In the genomic region with DNA sequence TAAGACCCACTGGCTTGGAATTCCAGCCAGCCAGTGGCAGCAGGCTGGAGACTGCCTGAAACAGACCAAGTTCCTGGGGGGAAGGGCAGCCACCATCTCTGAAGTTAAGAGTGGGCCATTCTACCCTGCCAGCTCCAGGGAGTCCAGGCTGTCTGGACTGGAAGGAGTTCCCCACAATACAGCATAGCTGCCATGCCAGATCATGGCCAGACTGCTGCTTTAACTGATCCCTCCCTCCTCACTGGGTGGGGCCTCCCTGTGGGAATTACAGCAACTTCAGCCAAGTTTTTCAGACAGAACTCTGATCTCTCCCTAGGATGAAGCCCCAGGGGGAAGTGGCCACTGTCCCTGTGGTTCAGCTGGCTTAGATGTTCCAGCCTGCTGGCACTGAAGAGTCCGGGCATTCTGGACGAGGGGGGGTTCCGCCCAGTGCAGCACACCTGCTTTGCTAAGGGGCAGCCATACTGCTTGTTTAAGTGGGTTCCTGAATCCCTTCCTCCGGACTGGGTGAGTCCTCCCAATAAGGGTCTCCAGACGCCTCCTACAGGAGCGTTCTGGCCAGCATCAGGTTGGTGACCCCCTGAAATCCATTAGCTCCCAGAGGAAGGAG, we compare ENCODE assay signal across 21 cellular contexts.
DNase-seq lines count a peak whose midpoint lies in the region; ATAC-seq, FAIRE-seq and TF ChIP-seq lines count a peak whose summit lies in the region.
"Had no signal": no experiment of that assay in that cellular context is flagged by ENCODE, and none has a peak within 500 bp of the region (broad histone marks: within the 10 kb centered on the region; RNA-seq: fewer than 3 reads in every experiment).

No MANE protein-coding gene starts in this region.

- H2BK120ac ChIP-seq in H1 (replicated peaks; ENCODE audit: low read depth, low read length), result no peak overlapping the region

- H3K4me3 ChIP-seq in breast epithelium, result no peak overlapping the region
- H3K4me3 ChIP-seq in H1 (ENCODE audit: extremely low read depth in 1 of 4, insufficient read depth in 2 of 4, low read depth in 3 of 4, low read length in 4 of 4), result no peak overlapping the region
- no peak overlapping the region for H3K4me3 ChIP-seq in mucosa of descending colon
- H3K4me3 ChIP-seq in sigmoid colon, result no peak overlapping the region
- H3K4me3 ChIP-seq: BLaER1 treated with 17β-estradiol and CSF1 and Interleukin-3, amounts not matched to agents 10 nM and 100 nM; MG63; SK-N-MC had no signal

- no peaks in the 10 kb centered on the region for H3K27me3 ChIP-seq in breast epithelium
- no peaks in the 10 kb centered on the region for H3K27me3 ChIP-seq in H1 (replicated peaks in 1 of 4; ENCODE audit: control insufficient read depth in 3 of 4, extremely low read depth in 1 of 4, insufficient read depth in 3 of 4, low read length in 3 of 4)
- no peaks in the 10 kb centered on the region for H3K27me3 ChIP-seq in sigmoid colon
- H3K27me3 ChIP-seq: BLaER1 treated with 17β-estradiol and CSF1 and Interleukin-3, amounts not matched to agents 10 nM and 100 nM; MG63 had no signal

- no peak overlapping the region for H3K27ac Mint-ChIP-seq in MCF 10A (ENCODE audit: low read depth, unreplicated experiment)
- H3K27ac Mint-ChIP-seq in type B pancreatic cell, result no peak overlapping the region
- H3K27ac Mint-ChIP-seq: CD4-positive, alpha-beta memory T cell had no signal

- H3K27me3 Mint-ChIP-seq in MCF 10A (ENCODE audit: insufficient read depth, unreplicated experiment), result peaks cover 15% of the 10 kb centered on the region
- no peaks in the 10 kb centered on the region for H3K27me3 Mint-ChIP-seq in type B pancreatic cell
- H3K27me3 Mint-ChIP-seq: CD4-positive, alpha-beta memory T cell had no signal

- no peaks in the 10 kb centered on the region for H4K20me1 ChIP-seq in H1 (replicated peaks in 1 of 2; ENCODE audit: control insufficient read depth in 1 of 2, insufficient read depth in 2 of 2, low read length in 2 of 2)
- H4K20me1 ChIP-seq: BLaER1 treated with 17β-estradiol and CSF1 and Interleukin-3, amounts not matched to agents 10 nM and 100 nM had no signal

- H4K5ac ChIP-seq in H1 (ENCODE audit: insufficient read length, low read depth, low read length), result no peak overlapping the region

- no peaks in the 10 kb centered on the region for H3K4me1 ChIP-seq in breast epithelium
- H3K4me1 ChIP-seq in H1 (replicated peaks in 1 of 4; ENCODE audit: control insufficient read depth in 3 of 4, insufficient read depth in 4 of 4, low read length in 3 of 4), result peaks cover 2 to 11% (median 6%) of the 10 kb centered on the region in 4 experiments; a peak in 5 of 7 replicates
- H3K4me1 ChIP-seq in mucosa of descending colon (ENCODE audit: low read depth), result no peaks in the 10 kb centered on the region
- H3K4me1 ChIP-seq in sigmoid colon, result no peaks in the 10 kb centered on the region
- H3K4me1 ChIP-seq: BLaER1 treated with 17β-estradiol and CSF1 and Interleukin-3, amounts not matched to agents 10 nM and 100 nM had no signal

- intact Hi-C loops in MCF 10A (cut with micrococcal nuclease) (no loop called here), breast epithelium (cut with DNase I; ENCODE audit: low total_unique reads) (no loop called here), mucosa of descending colon (cut with DNase I, micrococcal nuclease) (no loop called here), sigmoid colon (cut with DNase I) (no loop called here)

- no peak overlapping the region for H3K9ac ChIP-seq in H1 (replicated peaks in 1 of 4; ENCODE audit: extremely low read depth in 1 of 4, low read depth in 3 of 4, low read length in 3 of 4)
- H3K9ac ChIP-seq: BLaER1 treated with 17β-estradiol and CSF1 and Interleukin-3, amounts not matched to agents 10 nM and 100 nM had no signal

- H3K9me3 ChIP-seq in breast epithelium (peaks cover 8 to 31% of the 10 kb centered on the region in 2 donors), H1 (ENCODE audit: insufficient read depth in 2 of 2, low read depth in 1 of 2, low read length in 1 of 2) (0 out of 4 replicates have a peak, but pooled peaks cover 0 to 2% of the 10 kb centered on the region in 2 experiments), mucosa of descending colon (no peaks in the 10 kb centered on the region), sigmoid colon (peaks cover 3 to 6% (median 5%) of the 10 kb centered on the region in 4 donors)
- H3K9me3 ChIP-seq: MG63 had no signal

- no peaks in the 10 kb centered on the region for H3K23me2 ChIP-seq in H1 (ENCODE audit: low read depth, low read length)

- peak overlapping the region; percentile 31; the same call in 1 of the 2 replicates for H2BK15ac ChIP-seq in H1 (ENCODE audit: low read length)

- H3K56ac ChIP-seq in H1 (replicated peaks; ENCODE audit: insufficient read length, low read depth, low read length), result no peak overlapping the region

- H3K79me2 ChIP-seq in H1 (ENCODE audit: control insufficient read depth in 1 of 2, insufficient read depth in 2 of 2, low read length in 2 of 2), result no peaks in the 10 kb centered on the region

- no peak overlapping the region for H2AK5ac ChIP-seq in H1 (ENCODE audit: low read depth, low read length)

- H3K36me3 ChIP-seq in breast epithelium (no peaks in the 10 kb centered on the region), H1 (ENCODE audit: control insufficient read depth in 2 of 4, insufficient read depth in 4 of 4, low read length in 3 of 4) (no peaks in the 10 kb centered on the region), mucosa of descending colon (ENCODE audit: low read depth) (no peaks in the 10 kb centered on the region), sigmoid colon (no peaks in the 10 kb centered on the region)
- H3K36me3 ChIP-seq: BLaER1 treated with 17β-estradiol and CSF1 and Interleukin-3, amounts not matched to agents 10 nM and 100 nM; MG63 had no signal

- H2BK20ac ChIP-seq in H1 (ENCODE audit: low read length), result no peak overlapping the region

- POLR2A ChIA-PET in MCF 10A (lab: Yijun Ruan, JAX), result interaction anchor here (0.7 kb wide), 1 partner anchor 777 kb away, joined by 3 read pairs; no protein-coding TSS in a partner anchor
- POLR2A ChIA-PET in H1 (lab: Charles Lee; ENCODE audit: partially characterized antibody), result no interaction called here

- no peak overlapping the region for H4K91ac ChIP-seq in H1 (replicated peaks; ENCODE audit: insufficient read length, low read length)

- WGBS in H1 (ENCODE audit: extremely low coverage in 1 of 2, insufficient coverage in 1 of 2, insufficient read length in 1 of 2, insufficient replicate concordance in 2 of 2, low coverage in 1 of 2, low lambda C conversion rate in 2 of 2, missing lambda C conversion rate in 1 of 2), 2 experiments, result 86% methylated on average over 5 of the region's 6 CpGs; no CpG with 5 or more reads in 1 of the 2 experiments
- 93 to 96% methylated on average over 6 of the region's 6 CpGs for WGBS in sigmoid colon, 2 donors

- H2BK5ac ChIP-seq in H1 (ENCODE audit: low read depth, low read length), result no peak overlapping the region

- no peak for TF ChIP-seq POLR2A in breast epithelium (IDR thresholded peaks at IDR 0.05)
- TF ChIP-seq POLR2A in H1 (IDR thresholded peaks at IDR 0.05; ENCODE audit: control extremely low read depth in 1 of 2, low read depth in 2 of 2, low read length in 2 of 2), result no peak
- TF ChIP-seq POLR2A in sigmoid colon (IDR thresholded peaks at IDR 0.05), result no peak

- no peak overlapping the region for H3K4me2 ChIP-seq in H1 (ENCODE audit: insufficient read depth in 1 of 2, low read depth in 2 of 2, low read length in 2 of 2)
- H3K4me2 ChIP-seq: BLaER1 treated with 17β-estradiol and CSF1 and Interleukin-3, amounts not matched to agents 10 nM and 100 nM had no signal

- BruUV-seq in MCF 10A (replicated peaks; lab: Mats Ljungman, UMichigan), result no TSS peak

- no peak for TF ChIP-seq CTCF in MCF 10A (IDR thresholded peaks at IDR 0.05; ENCODE audit: unreplicated experiment)
- no peak for TF ChIP-seq CTCF in breast epithelium (IDR thresholded peaks at IDR 0.05)
- peak in 2 of 3 experiments; percentile 6 to 17; a peak in 2 of 4 replicates for TF ChIP-seq CTCF in H1 (IDR thresholded peaks at IDR 0.05; ENCODE audit: control extremely low read depth in 1 of 3, insufficient read depth in 1 of 3, low read depth in 1 of 3, low read length in 3 of 3)
- TF ChIP-seq CTCF in mucosa of descending colon (IDR thresholded peaks at IDR 0.05), result no peak
- TF ChIP-seq CTCF in sigmoid colon (IDR thresholded peaks at IDR 0.05), result no peak
- TF ChIP-seq CTCF in type B pancreatic cell (conservative IDR thresholded peaks at IDR 0.05), result no peak

- TF ChIP-seq RAD21 in H1 (IDR thresholded peaks at IDR 0.05 in 1 of 2, conservative IDR thresholded peaks at IDR 0.05 in 1 of 2; ENCODE audit: low read depth in 2 of 2, low read length in 2 of 2), result peak; percentile 28 to 37; a peak in 2 of 4 replicates

- FAIRE-seq in H1 (lab: Jason Lieb, UNC), result no peak
- FAIRE-seq: GM12892 had no signal

- 0 out of 2 replicates have a peak overlapping the region, but pooled peaks have one; percentile 21 for H2BK12ac ChIP-seq in H1 (ENCODE audit: low read depth, low read length)

- no peak overlapping the region for H3K14ac ChIP-seq in H1 (ENCODE audit: insufficient read length)

- H3K18ac ChIP-seq in H1 (ENCODE audit: extremely low read depth, low read length), result no peak overlapping the region

- H3K27ac ChIP-seq in breast epithelium (no peak overlapping the region), H1 (ENCODE audit: low read depth, low read length) (0 out of 2 replicates have a peak overlapping the region, but pooled peaks have one; percentile 24), sigmoid colon (no peak overlapping the region)
- H3K27ac ChIP-seq: 22Rv1; BLaER1 treated with 17β-estradiol and CSF1 and Interleukin-3, amounts not matched to agents 10 nM and 100 nM; SK-N-MC had no signal

- CTCF ChIA-PET in MCF 10A (lab: Yijun Ruan, JAX) (interaction anchor here (0.5 kb wide), 1 partner anchor 37 kb away, joined by 3 read pairs; no protein-coding TSS in a partner anchor), H1 (lab: Charles Lee; ENCODE audit: partially characterized antibody) (interaction anchor here (1.0 to 2.5 kb wide), 2 partner anchors 11 to 19 kb away, joined by 3 to 13 read pairs; no protein-coding TSS in a partner anchor)

- no peak for TF ChIP-seq EP300 in H1 (IDR thresholded peaks at IDR 0.05; ENCODE audit: borderline replicate concordance in 1 of 2, low read depth in 2 of 2, low read length in 2 of 2)
- TF ChIP-seq EP300 in sigmoid colon (IDR thresholded peaks at IDR 0.05), result no peak

- H3K4me1 Mint-ChIP-seq in MCF 10A (ENCODE audit: insufficient read depth, unreplicated experiment) (peaks cover 8% of the 10 kb centered on the region), type B pancreatic cell (ENCODE audit: unreplicated experiment) (peaks cover 6% of the 10 kb centered on the region)
- H3K4me1 Mint-ChIP-seq: CD4-positive, alpha-beta memory T cell had no signal

- H4K8ac ChIP-seq in H1 (ENCODE audit: extremely low read depth, insufficient read depth, low read length), result no peak overlapping the region

- H3K79me1 ChIP-seq in H1 (ENCODE audit: low read depth, low read length), result no peaks in the 10 kb centered on the region

- peak; percentile 23 for ATAC-seq in mucosa of descending colon

- H3K36me3 Mint-ChIP-seq in MCF 10A (ENCODE audit: insufficient read depth, unreplicated experiment) (no peaks in the 10 kb centered on the region), type B pancreatic cell (no peaks in the 10 kb centered on the region)

- H2AFZ ChIP-seq in H1 (ENCODE audit: low read length), result no peak overlapping the region

- H3K9me3 Mint-ChIP-seq in MCF 10A (ENCODE audit: unreplicated experiment) (peaks cover 16% of the 10 kb centered on the region), type B pancreatic cell (peaks cover 6% of the 10 kb centered on the region)

- H3K4me3 Mint-ChIP-seq in MCF 10A (ENCODE audit: unreplicated experiment) (no peak overlapping the region), type B pancreatic cell (no peak overlapping the region)
- H3K4me3 Mint-ChIP-seq: CD4-positive, alpha-beta memory T cell had no signal

- DNase-seq in MCF 10A (ENCODE audit: unreplicated experiment), result peak; percentile 10
- no peak for DNase-seq in breast epithelium (ENCODE audit: low spot score in 2 of 2)
- no peak for DNase-seq in H1 (ENCODE audit: low read depth in 1 of 2, low spot score in 2 of 2)
- DNase-seq in mucosa of descending colon, result peak in 1 of 3 donors; percentile 7
- DNase-seq in dedifferentiated amniotic fluid mesenchymal stem cell (ENCODE audit: extremely low spot score), result no peak
- no peak for DNase-seq in sigmoid colon
- no peak for DNase-seq in type B pancreatic cell (ENCODE audit: extremely low spot score, unreplicated experiment)
- no peak for DNase-seq in DMS153 (lab: John Stamatoyannopoulos, UW)
- DNase-seq: CD4-positive, alpha-beta memory T cell; Karpas-422; MG63; NCI-H1048; NCI-H1436; NCI-H1930; NCI-H69; RPMI8226; SHP77 had no signal

- no peak overlapping the region for H3K4ac ChIP-seq in H1 (replicated peaks; ENCODE audit: insufficient read length, low read depth, low read length)

- H3K23ac ChIP-seq in H1 (ENCODE audit: insufficient read length), result no peak overlapping the region

Comparison
In these comparisons a context has a peak if more than half of its experiments do, and no peak if none do; other contexts are left out.
1. CTCF ChIP-seq: peak in H1 (2 of 3); none in MCF 10A (single experiment), breast epithelium (0 of 3), mucosa of descending colon (single experiment), sigmoid colon (0 of 4) and type B pancreatic cell (single experiment).